In genomic region chr3:117248149-117248548, GRCh38 we compare ENCODE assay signal across 31 cellular contexts.
"Had no signal": no experiment of that assay in that cellular context is flagged by ENCODE, and none has a peak within 500 bp of the region (broad histone marks: within the 10 kb centered on the region; RNA-seq: fewer than 3 reads in every experiment).

No MANE protein-coding gene starts in this region.

- H3K27ac Mint-ChIP-seq: activated CD4-positive, alpha-beta T cell treated with anti-CD3 and anti-CD28 coated beads for 36 hours; activated naive CD8-positive, alpha-beta T cell; naive B cell; stimulated activated memory B cell treated with anti-CD40 and anti-IgM and Interleukin-4, amounts not matched to agents 10 μg/mL and 1 μg/mL and 100 μg/mL, for 72 hours; T-helper 2 cell treated with Interferon-gamma antibody and Interleukin-4, amounts not matched to agents 5 μg/mL and 100 μg/mL, for 36 hours had no signal

- H3K27me3 ChIP-seq: cardiac muscle cell, colonic mucosa, hepatocyte, right atrium auricular region, stomach, thyroid gland, upper lobe of right lung had no signal

- H3K4me2 ChIP-seq: hepatocyte, smooth muscle cell had no signal

- H3K36me3 ChIP-seq: cardiac muscle cell, colonic mucosa, left ventricle myocardium inferior, right atrium auricular region, stomach, thyroid gland, upper lobe of right lung had no signal

- H2AFZ ChIP-seq: hepatocyte, parathyroid adenoma had no signal

- H3K27ac ChIP-seq: cardiac muscle cell, colonic mucosa, hepatocyte, left ventricle myocardium inferior, parathyroid adenoma, psoas muscle, right atrium auricular region, stomach, thyroid gland, upper lobe of right lung had no signal

- H3K36me3 Mint-ChIP-seq: activated naive CD8-positive, alpha-beta T cell; naive B cell; stimulated activated memory B cell treated with anti-CD40 and anti-IgM and Interleukin-4, amounts not matched to agents 10 μg/mL and 1 μg/mL and 100 μg/mL, for 72 hours had no signal

- H3K4me1 Mint-ChIP-seq: activated CD4-positive, alpha-beta T cell treated with anti-CD3 and anti-CD28 coated beads for 36 hours had no signal

- H3K79me2 ChIP-seq: hepatocyte, parathyroid adenoma had no signal

- H3K4me1 ChIP-seq: colonic mucosa, left ventricle myocardium inferior, parathyroid adenoma, psoas muscle, right atrium auricular region, stomach, thyroid gland, upper lobe of right lung had no signal

- DNase-seq: activated CD4-positive, alpha-beta T cell treated with anti-CD3 and anti-CD28 coated beads for 36 hours; activated CD4-positive, CD25-positive, alpha-beta regulatory T cell; activated effector memory CD4-positive, alpha-beta T cell treated with Interleukin-2 at 50 U/mL for 16 hours; activated naive CD4-positive, alpha-beta T cell treated with Interleukin-2 at 50 U/mL for 16 hours; anterior cingulate cortex; cerebellar nuclear complex; colonic mucosa; effector CD8-positive, alpha-beta T cell; islet precursor cell; left ventricle myocardium inferior; mesendoderm; naive B cell; occipital lobe; psoas muscle; stimulated activated CD4-positive, alpha-beta T cell treated with anti-CD3 and anti-CD28 coated beads, Interleukin-1b, Interleukin-23, amount 100 ng/mL, for 48 hours; stimulated activated CD4-positive, alpha-beta T cell treated with anti-CD3 and anti-CD28 coated beads, Interleukin-4, amount 100 ng/mL, for 4 hours; stimulated activated CD8-positive, alpha-beta memory T cell treated with anti-CD3 and anti-CD28 coated beads, Interleukin-4, amount 100 ng/mL, for 48 hours; stomach; thyroid gland; upper lobe of right lung had no signal

- ATAC-seq: activated CD4-positive, alpha-beta T cell treated with anti-CD3 and anti-CD28 coated beads for 36 hours; psoas muscle; stimulated activated memory B cell treated with anti-CD40 and anti-IgM and Interleukin-4, amounts not matched to agents 10 μg/mL and 1 μg/mL and 100 μg/mL, for 72 hours; upper lobe of right lung had no signal

- H3K4me3 ChIP-seq: cardiac muscle cell, colonic mucosa, hepatocyte, left ventricle myocardium inferior, lung, psoas muscle, right atrium auricular region, smooth muscle cell, stomach, thyroid gland, upper lobe of right lung had no signal

- H3K9me3 Mint-ChIP-seq: stimulated activated memory B cell treated with anti-CD40 and anti-IgM and Interleukin-4, amounts not matched to agents 10 μg/mL and 1 μg/mL and 100 μg/mL, for 72 hours had no signal

- H3K4me3 Mint-ChIP-seq: activated CD4-positive, alpha-beta T cell treated with anti-CD3 and anti-CD28 coated beads for 36 hours; activated naive CD8-positive, alpha-beta T cell; naive B cell; stimulated activated memory B cell treated with anti-CD40 and anti-IgM and Interleukin-4, amounts not matched to agents 10 μg/mL and 1 μg/mL and 100 μg/mL, for 72 hours; T-helper 2 cell treated with Interferon-gamma antibody and Interleukin-4, amounts not matched to agents 5 μg/mL and 100 μg/mL, for 36 hours had no signal

- FAIRE-seq: endometrium, frontal cortex had no signal

- H3K9me3 ChIP-seq: colonic mucosa, left ventricle myocardium inferior, psoas muscle, right atrium auricular region, stomach, thyroid gland, upper lobe of right lung had no signal

- H3K27me3 Mint-ChIP-seq: activated CD4-positive, alpha-beta T cell treated with anti-CD3 and anti-CD28 coated beads for 36 hours; activated naive CD8-positive, alpha-beta T cell; naive B cell; stimulated activated memory B cell treated with anti-CD40 and anti-IgM and Interleukin-4, amounts not matched to agents 10 μg/mL and 1 μg/mL and 100 μg/mL, for 72 hours had no signal
